In genomic region chr14:49768301-49769121, GRCh38 we compare ENCODE assay signal across 8 cellular contexts. TPM values are rescaled to one million over a fixed set of nuclear protein-coding genes. Genes with fewer than 3 reads are reported as not detected.
DNase-seq lines count a peak whose midpoint lies in the region; ATAC-seq and TF ChIP-seq lines count a peak whose summit lies in the region.

No MANE protein-coding gene starts in this region.

- peak; percentile 34 for DNase-seq in A172 (ENCODE audit: low spot score)
- DNase-seq in NCI-H526 treated with DMSO at 0.1 percent for 48 hours (lab: John Stamatoyannopoulos, UW), result peak; percentile 33
- DNase-seq in activated CD8-positive, alpha-beta memory T cell treated with anti-CD3 and anti-CD28 coated beads, Interleukin-2, amount 50 U/mL, for 24 hours (ENCODE audit: extremely low read depth), result peak; percentile 56
- DNase-seq in epithelial cell of esophagus (ENCODE audit: low read depth), result peak; percentile 77
- peak; percentile 64 for DNase-seq in mucosa of gallbladder (ENCODE audit: low spot score)
- DNase-seq in stimulated activated CD8-positive, alpha-beta memory T cell treated with anti-CD3 and anti-CD28 coated beads, Interleukin-4, amount 100 ng/mL, for 24 hours (ENCODE audit: low read depth), result peak; percentile 54

- peak overlapping the region; percentile 80 for H3K4me3 ChIP-seq in epithelial cell of esophagus (ENCODE audit: low read length)

- ATAC-seq in GM18505 (IDR thresholded peaks at IDR 0.05; ENCODE audit: unreplicated experiment) (peak; percentile 28), HG03039 (IDR thresholded peaks at IDR 0.05; ENCODE audit: unreplicated experiment) (peak; percentile 20)

- no peak for TF ChIP-seq CTCF in epithelial cell of esophagus (IDR thresholded peaks at IDR 0.05; ENCODE audit: insufficient read depth, low read depth, low read length, missing control alignments)

- no peak for TF ChIP-seq POLR2A in GM18505 (IDR thresholded peaks at IDR 0.05; ENCODE audit: borderline replicate concordance, extremely low read depth, insufficient read depth, insufficient read length)

RNA-seq across cellular contexts. Expression of gene KLHDC2, which starts 0.6 kb away (rescaled TPM):
- total RNA-seq in A172 (2014; rRNA removed; shearing (Covaris generic)), result 37.1 and 42.2 TPM in 2 replicates
- total RNA-seq in mucosa of gallbladder, result 71.2 TPM

Comparison
In these comparisons a context has a peak if more than half of its experiments do, and no peak if none do; other contexts are left out.
1. Peak in every context shown above with its lines: DNase-seq, ATAC-seq and H3K4me3 ChIP-seq.